ENCODE assay signal across 27 cellular contexts in the genomic region with DNA sequence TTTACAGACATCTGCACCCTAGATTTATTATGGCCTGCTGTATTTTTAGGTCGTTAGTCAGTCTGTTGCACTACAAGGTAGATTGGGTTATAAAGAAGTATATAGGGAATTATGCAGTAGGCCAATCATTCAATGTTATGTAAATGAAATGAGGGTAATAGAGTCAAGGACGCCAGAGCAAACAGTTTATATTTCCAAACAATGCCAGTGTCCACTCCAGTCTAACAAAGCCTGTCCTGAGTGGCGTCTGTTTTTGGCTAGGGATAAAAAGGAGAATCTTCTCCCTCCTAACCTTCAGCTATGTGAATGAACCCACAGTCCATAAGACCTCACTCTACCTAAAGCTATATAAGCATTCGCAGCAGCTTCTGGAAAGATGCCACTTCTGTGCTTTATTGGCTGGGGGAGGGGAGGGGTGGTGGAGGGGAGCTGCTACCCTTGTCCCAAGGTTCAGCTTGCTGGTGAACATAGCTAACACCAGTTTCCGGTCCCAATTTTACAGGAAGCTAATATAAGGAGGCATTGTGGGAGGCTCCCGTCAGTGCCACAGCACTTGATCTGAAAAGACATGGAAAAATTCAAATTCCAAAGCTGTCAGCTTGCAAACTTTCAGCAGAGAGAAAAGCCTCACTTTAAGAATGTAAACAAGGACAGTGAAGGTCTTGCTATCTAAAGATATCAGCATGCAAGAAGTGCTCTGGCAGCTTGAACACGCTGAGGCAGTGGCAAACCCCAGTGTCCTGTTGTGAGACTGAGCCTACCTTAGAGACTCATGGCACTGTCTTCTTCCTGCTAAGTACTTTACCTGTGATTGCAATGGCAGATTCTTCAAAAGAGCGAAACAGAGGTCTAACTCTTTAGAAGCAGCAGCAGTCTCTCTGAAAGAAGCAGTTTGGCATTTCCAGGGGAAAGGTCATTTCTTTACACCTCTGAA.
A peak's percentile ranks its signal among the peaks of the same experiment; 100 is the strongest.
DNase-seq lines count a peak whose midpoint lies in the region; ATAC-seq and TF ChIP-seq lines count a peak whose summit lies in the region.
"Had no signal": no experiment of that assay in that cellular context is flagged by ENCODE, and none has a peak within 500 bp of the region (broad histone marks: within the 10 kb centered on the region; RNA-seq: fewer than 3 reads in every experiment).

No MANE protein-coding gene starts in this region.

- H3K27me3 ChIP-seq in DND-41 (ENCODE audit: insufficient read depth, low read length, poor library complexity) (no peaks in the 10 kb centered on the region), adipocyte (replicated peaks; ENCODE audit: control insufficient read depth, insufficient read depth, low read length) (no peaks in the 10 kb centered on the region), mesenchymal stem cell (ENCODE audit: control insufficient read depth in 1 of 2, insufficient read depth in 1 of 2, low read length in 2 of 2) (no peaks in the 10 kb centered on the region)
- H3K27me3 ChIP-seq: BLaER1, colonic mucosa, gastroesophageal sphincter, ovary, right atrium auricular region, spleen, tibial artery had no signal

- H3K9ac ChIP-seq in DND-41 (ENCODE audit: low read depth, low read length) (no peak overlapping the region), adipocyte (ENCODE audit: low read length) (no peak overlapping the region), mesenchymal stem cell (ENCODE audit: low read length) (no peak overlapping the region)
- H3K9ac ChIP-seq: BLaER1 had no signal

- H3K4me3 Mint-ChIP-seq in activated CD4-positive, alpha-beta T cell treated with anti-CD3 and anti-CD28 coated beads for 36 hours = no peak overlapping the region
- H3K4me3 Mint-ChIP-seq: activated T-cell treated with anti-CD3 and anti-CD28 coated beads, Interleukin-2, amount 50 U/mL, for 4 hours; memory B cell; naive B cell had no signal

- H3K4me3 ChIP-seq in DND-41 (ENCODE audit: low read depth in 1 of 2, low read length in 2 of 2) (no peak overlapping the region), HEK293 (ENCODE audit: low read depth, low read length) (no peak overlapping the region), adipocyte (ENCODE audit: low read length) (peak overlapping the region; percentile 46), mesenchymal stem cell (ENCODE audit: insufficient read depth in 1 of 2, low read depth in 1 of 2, low read length in 2 of 2) (peak overlapping the region in 1 of 2 experiments; percentile 32)
- H3K4me3 ChIP-seq: BLaER1, colonic mucosa, gastroesophageal sphincter, ovary, right atrium auricular region, spleen, tibial artery had no signal

- H3K18ac ChIP-seq in mesenchymal stem cell (ENCODE audit: low read depth in 1 of 2, low read length in 2 of 2) = peak overlapping the region; percentile 48 to 80

- no peaks in the 10 kb centered on the region for H3K79me1 ChIP-seq in mesenchymal stem cell (replicated peaks; ENCODE audit: low read length, poor library complexity, severe bottlenecking)

- no peak overlapping the region for H2AK5ac ChIP-seq in mesenchymal stem cell (ENCODE audit: low read length, severe bottlenecking)

- no peak for ATAC-seq in DND-41 (ENCODE audit: insufficient read depth, low read depth)
- no peak for ATAC-seq in activated naive CD4-positive, alpha-beta T cell treated with anti-CD3 and anti-CD28 coated beads, Interleukin-2, amount 50 U/mL, for 72 hours
- ATAC-seq in GM21526 (IDR thresholded peaks at IDR 0.05; ENCODE audit: low FRiP score, unreplicated experiment) = no peak
- ATAC-seq in activated CD4-positive, alpha-beta T cell treated with anti-CD3 and anti-CD28 coated beads for 36 hours = no peak
- ATAC-seq: activated T-cell treated with anti-CD3 and anti-CD28 coated beads, Interleukin-2, amount 50 U/mL, for 4 hours; gastroesophageal sphincter had no signal

- no peak overlapping the region for H2BK15ac ChIP-seq in mesenchymal stem cell (ENCODE audit: low read depth, poor library complexity, severe bottlenecking)

- no peaks in the 10 kb centered on the region for H4K20me1 ChIP-seq in DND-41 (ENCODE audit: insufficient read depth, low read length)
- H4K20me1 ChIP-seq: BLaER1 had no signal

- 0 out of 2 replicates have a peak overlapping the region, but pooled peaks have one; percentile 7 for H2AFZ ChIP-seq in DND-41 (ENCODE audit: low read depth, low read length)
- H2AFZ ChIP-seq in mesenchymal stem cell (ENCODE audit: low read depth, low read length) = peak overlapping the region; percentile 85

- H3K79me2 ChIP-seq in DND-41 (ENCODE audit: insufficient read depth, low read length) = no peaks in the 10 kb centered on the region

- no peak overlapping the region for H4K91ac ChIP-seq in mesenchymal stem cell (ENCODE audit: low read length)

- H3K27ac Mint-ChIP-seq in activated naive CD4-positive, alpha-beta T cell treated with anti-CD3 and anti-CD28 coated beads, Interleukin-2, amount 50 U/mL, for 72 hours = no peak overlapping the region
- H3K27ac Mint-ChIP-seq in activated CD4-positive, alpha-beta T cell treated with anti-CD3 and anti-CD28 coated beads for 36 hours = no peak overlapping the region
- H3K27ac Mint-ChIP-seq: memory B cell had no signal

- intact Hi-C loops in activated CD4-positive, alpha-beta T cell treated with anti-CD3 and anti-CD28 coated beads for 36 hours (cut with DNase I, micrococcal nuclease) = no loop called here

- H2BK12ac ChIP-seq in mesenchymal stem cell (ENCODE audit: low read length in 2 of 2) = peak overlapping the region; percentile 31 to 57

- DNase-seq in DND-41 = no peak
- no peak for DNase-seq in adipocyte (ENCODE audit: low read depth)
- peak; percentile 13 for DNase-seq in mesenchymal stem cell
- no peak for DNase-seq in activated naive CD4-positive, alpha-beta T cell treated with anti-CD3 and anti-CD28 coated beads, Interleukin-2, amount 50 U/mL, for 72 hours (ENCODE audit: low spot score in 2 of 2)
- DNase-seq in NCI-H2081 treated with DMSO at 0.1 percent for 48 hours (lab: John Stamatoyannopoulos, UW) = no peak
- DNase-seq in activated CD4-positive, alpha-beta T cell treated with anti-CD3 and anti-CD28 coated beads for 36 hours = no peak
- DNase-seq: activated CD4-positive, alpha-beta T cell treated with anti-CD3 and anti-CD28 coated beads for 4 hours; activated naive CD4-positive, alpha-beta T cell; activated T-cell treated with anti-CD3 and anti-CD28 coated beads, Interleukin-2, amount 50 U/mL, for 4 hours; colonic mucosa; kidney glomerular epithelial cell; naive B cell; NCI-H1105; NCI-H2107; NCI-H510A treated with DMSO at 0.1 percent for 48 hours; ovary; spleen; stimulated activated CD4-positive, alpha-beta T cell treated with anti-CD3 and anti-CD28 coated beads, Interleukin-4, amount 100 ng/mL, for 4 hours; stimulated activated naive CD4-positive, alpha-beta T cell treated with Interleukin-2 at 50 U/mL for 16 hours; tibial artery had no signal

- H3K4me1 Mint-ChIP-seq in activated CD4-positive, alpha-beta T cell treated with anti-CD3 and anti-CD28 coated beads for 36 hours = no peaks in the 10 kb centered on the region
- H3K4me1 Mint-ChIP-seq: memory B cell had no signal

- peak overlapping the region; percentile 62 for H4K8ac ChIP-seq in mesenchymal stem cell (ENCODE audit: low read length)

- H3K14ac ChIP-seq in mesenchymal stem cell (ENCODE audit: low read length in 2 of 2) = no peak overlapping the region

- no peaks in the 10 kb centered on the region for H3K9me3 Mint-ChIP-seq in activated naive CD4-positive, alpha-beta T cell treated with anti-CD3 and anti-CD28 coated beads, Interleukin-2, amount 50 U/mL, for 72 hours
- H3K9me3 Mint-ChIP-seq in activated CD4-positive, alpha-beta T cell treated with anti-CD3 and anti-CD28 coated beads for 36 hours (ENCODE audit: low read depth) = no peaks in the 10 kb centered on the region
- H3K9me3 Mint-ChIP-seq: memory B cell, naive B cell had no signal

- no peak overlapping the region for H3K27ac ChIP-seq in DND-41 (ENCODE audit: low read length)
- H3K27ac ChIP-seq in HEK293 (ENCODE audit: extremely low read depth, low read depth, low read length) = no peak overlapping the region
- H3K27ac ChIP-seq in mesenchymal stem cell (ENCODE audit: low read length, poor library complexity, severe bottlenecking) = no peak overlapping the region
- H3K27ac ChIP-seq: BLaER1, colonic mucosa, gastroesophageal sphincter, HL-60, ovary, right atrium auricular region, tibial artery had no signal

- no peak overlapping the region for H2BK120ac ChIP-seq in mesenchymal stem cell (ENCODE audit: low read depth, low read length)

- H3K4me2 ChIP-seq in DND-41 (ENCODE audit: insufficient read depth, low read length) (no peak overlapping the region), mesenchymal stem cell (ENCODE audit: low read length, poor library complexity, severe bottlenecking) (no peak overlapping the region)
- H3K4me2 ChIP-seq: BLaER1 had no signal

- TF ChIP-seq CTCF in DND-41 (IDR thresholded peaks at IDR 0.05; ENCODE audit: borderline replicate concordance, extremely low read depth, low read length, poor library complexity, severe bottlenecking) = no peak
- TF ChIP-seq CTCF in HEK293 (tag by site-specific recombination; IDR thresholded peaks at IDR 0.05) = no peak

- H3K36me3 ChIP-seq in DND-41 (ENCODE audit: insufficient read depth, low read length) (no peaks in the 10 kb centered on the region), HEK293 (ENCODE audit: control insufficient read depth in 2 of 2, insufficient read depth in 1 of 2, low read length in 2 of 2) (no peaks in the 10 kb centered on the region), adipocyte (ENCODE audit: control insufficient read depth, insufficient read depth, low read length, severe bottlenecking) (no peaks in the 10 kb centered on the region), mesenchymal stem cell (ENCODE audit: control insufficient read depth in 1 of 2, insufficient read depth in 2 of 2, low read depth in 1 of 2, low read length in 2 of 2) (no peaks in the 10 kb centered on the region)
- H3K36me3 ChIP-seq: BLaER1, colonic mucosa, gastroesophageal sphincter, ovary, right atrium auricular region, spleen, tibial artery had no signal

- POLR2A ChIA-PET in HEK293 (lab: Yijun Ruan, JAX) = no interaction called here
- POLR2A ChIA-PET in activated CD4-positive, alpha-beta T cell treated with anti-CD3 and anti-CD28 coated beads for 36 hours (lab: Charles Lee) = no interaction called here

- no peak overlapping the region for H2BK5ac ChIP-seq in mesenchymal stem cell (ENCODE audit: low read depth, low read length, poor library complexity, severe bottlenecking)

- H3K4ac ChIP-seq in mesenchymal stem cell (ENCODE audit: low read depth in 1 of 2, low read length in 2 of 2) = no peak overlapping the region

- H3K36me3 Mint-ChIP-seq in activated naive CD4-positive, alpha-beta T cell treated with anti-CD3 and anti-CD28 coated beads, Interleukin-2, amount 50 U/mL, for 72 hours = no peaks in the 10 kb centered on the region
- no peaks in the 10 kb centered on the region for H3K36me3 Mint-ChIP-seq in activated CD4-positive, alpha-beta T cell treated with anti-CD3 and anti-CD28 coated beads for 36 hours (ENCODE audit: low read depth)
- H3K36me3 Mint-ChIP-seq: memory B cell, naive B cell had no signal

- H3K27me3 Mint-ChIP-seq in activated CD4-positive, alpha-beta T cell treated with anti-CD3 and anti-CD28 coated beads for 36 hours = no peaks in the 10 kb centered on the region
- H3K27me3 Mint-ChIP-seq: memory B cell, naive B cell had no signal

- CTCF ChIA-PET in HEK293 (lab: Yijun Ruan, JAX) = interaction anchor here (0.7 kb wide), 1 partner anchor 18 kb away, joined by 3 read pairs; no protein-coding TSS in a partner anchor
- CTCF ChIA-PET in activated CD4-positive, alpha-beta T cell treated with anti-CD3 and anti-CD28 coated beads for 36 hours (lab: Charles Lee) = no interaction called here

- 54% methylated on average over 7 of the region's 8 CpGs for WGBS in mesenchymal stem cell

- H3K4me1 ChIP-seq in DND-41 (ENCODE audit: insufficient read depth, low read length) (no peaks in the 10 kb centered on the region), HEK293 (ENCODE audit: control insufficient read depth, insufficient read depth, low read length) (no peaks in the 10 kb centered on the region), adipocyte (ENCODE audit: control insufficient read depth, insufficient read depth, low read length) (peaks cover 12% of the 10 kb centered on the region), mesenchymal stem cell (ENCODE audit: control insufficient read depth, insufficient read depth, low read depth, low read length) (no peaks in the 10 kb centered on the region)
- H3K4me1 ChIP-seq: colonic mucosa, tibial artery had no signal

- H3K9me3 ChIP-seq in DND-41 (ENCODE audit: insufficient read depth, low read length, severe bottlenecking) (no peaks in the 10 kb centered on the region), HEK293 (ENCODE audit: control insufficient read depth, insufficient read depth, low read depth, low read length) (no peaks in the 10 kb centered on the region), adipocyte (ENCODE audit: control insufficient read depth, low read length) (no peaks in the 10 kb centered on the region), mesenchymal stem cell (ENCODE audit: control insufficient read depth, low read length) (no peaks in the 10 kb centered on the region)
- H3K9me3 ChIP-seq: BLaER1, colonic mucosa, gastroesophageal sphincter, ovary, right atrium auricular region, spleen, tibial artery had no signal

- H3K23ac ChIP-seq in mesenchymal stem cell (ENCODE audit: low read length in 2 of 2) = no peak overlapping the region
